Comparison of ENCODE assay signal across 26 cellular contexts in the genomic region with DNA sequence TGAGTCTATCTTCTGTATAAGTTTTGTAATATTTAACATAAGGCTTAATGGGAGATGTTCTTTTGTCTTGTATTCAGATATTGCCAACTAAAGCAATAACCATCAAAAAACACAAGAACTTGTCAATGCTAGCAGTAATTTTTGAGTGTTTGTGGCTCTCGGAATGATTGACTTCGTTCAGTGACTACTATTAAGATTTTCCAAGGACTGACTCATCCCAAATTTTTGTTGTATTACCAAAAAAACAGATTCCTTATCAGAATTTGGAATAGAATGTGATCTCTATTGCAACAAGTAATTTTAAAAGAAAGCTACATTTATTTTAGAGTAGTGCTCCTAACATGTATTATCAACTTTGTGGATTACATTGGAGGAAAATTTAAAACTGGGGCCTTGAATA. TPM values are rescaled to one million over a fixed set of nuclear protein-coding genes. Genes with fewer than 3 reads are reported as not detected.
DNase-seq lines count a peak whose midpoint lies in the region; ATAC-seq and TF ChIP-seq lines count a peak whose summit lies in the region.
"Had no signal": no experiment of that assay in that cellular context is flagged by ENCODE, and none has a peak within 500 bp of the region (broad histone marks: within the 10 kb centered on the region; RNA-seq: fewer than 3 reads in every experiment).

No MANE protein-coding gene starts in this region.

- H3K27ac Mint-ChIP-seq in CD4-positive, CD25-positive, alpha-beta regulatory T cell: peak overlapping the region; percentile 52 to 79 (median 70)
- H3K27ac Mint-ChIP-seq in CD8-positive, alpha-beta T cell: peak overlapping the region; percentile 8
- peak overlapping the region; percentile 33 to 50 for H3K27ac Mint-ChIP-seq in T-cell
- H3K27ac Mint-ChIP-seq: activated CD8-positive, alpha-beta memory T cell treated with anti-CD3 and anti-CD28 coated beads, Interleukin-2, amount 10 ng/mL, durations not matched to agents 7 days and 5 days; H9; progenitor cell of endocrine pancreas had no signal

- peaks cover 61% of the 10 kb centered on the region for H3K4me1 ChIP-seq in CD4-positive, CD25-positive, alpha-beta regulatory T cell (ENCODE audit: control insufficient read depth, insufficient read depth, low read length, poor library complexity, severe bottlenecking)
- H3K4me1 ChIP-seq in CD8-positive, alpha-beta T cell (ENCODE audit: insufficient read depth, low read length): peaks cover 10% of the 10 kb centered on the region

- no peak for DNase-seq in CD4-positive, CD25-positive, alpha-beta regulatory T cell
- no peak for DNase-seq in CD8-positive, alpha-beta T cell
- DNase-seq in T-cell (no peak), fibroblast of the aortic adventitia (ENCODE audit: low read depth) (peak; percentile 47), HuH-7 (ENCODE audit: low spot score) (no peak)
- DNase-seq in stimulated activated CD4-positive, alpha-beta T cell treated with anti-CD3 and anti-CD28 coated beads, Interleukin-1b, Interleukin-23, amount 100 ng/mL, for 48 hours: no peak
- DNase-seq: activated CD4-positive, alpha-beta T cell treated with anti-CD3 and anti-CD28 coated beads for 1 hour; activated CD8-positive, alpha-beta memory T cell treated with anti-CD3 and anti-CD28 coated beads, Interleukin-2, amount 10 ng/mL, durations not matched to agents 7 days and 5 days; activated effector memory CD4-positive, alpha-beta T cell treated with anti-CD3 and anti-CD28 coated beads, Interleukin-2, amount 50 U/mL, for 16 hours; aorta; CD8-positive, alpha-beta memory T cell; DMS153; foreskin keratinocyte; GF-D8; H9; left ventricle myocardium inferior; mucosa of descending colon; NCI-H146; NCI-H526 had no signal

- no peaks in the 10 kb centered on the region for H3K9me3 ChIP-seq in CD4-positive, CD25-positive, alpha-beta regulatory T cell (ENCODE audit: control insufficient read depth in 2 of 2, low read length in 2 of 2)
- H3K9me3 ChIP-seq in CD8-positive, alpha-beta T cell (ENCODE audit: low read length): no peaks in the 10 kb centered on the region
- H3K9me3 ChIP-seq: left ventricle myocardium inferior, mucosa of descending colon had no signal

- CTCF ChIA-PET in CD8-positive, alpha-beta T cell (lab: Charles Lee): interaction anchor here (0.8 to 2.0 kb wide), 2 partner anchors 117 to 131 kb away, joined by 3 to 6 read pairs; no protein-coding TSS in a partner anchor
- CTCF ChIA-PET in T-cell (lab: Charles Lee): interaction anchor here (0.5 to 1.7 kb wide), 5 partner anchors 10 to 1923 kb away, joined by 3 to 5 read pairs (median 4); no protein-coding TSS in a partner anchor

- no peaks in the 10 kb centered on the region for H3K27me3 ChIP-seq in CD4-positive, CD25-positive, alpha-beta regulatory T cell (ENCODE audit: control insufficient read depth, insufficient read depth, low read length)
- no peaks in the 10 kb centered on the region for H3K27me3 ChIP-seq in CD8-positive, alpha-beta T cell (ENCODE audit: insufficient read depth, low read length)
- H3K27me3 ChIP-seq: foreskin keratinocyte, hepatocyte had no signal

- peak overlapping the region; percentile 58 for H3K27ac ChIP-seq in CD4-positive, CD25-positive, alpha-beta regulatory T cell (ENCODE audit: insufficient read depth, low read length, poor library complexity, severe bottlenecking)
- no peak overlapping the region for H3K27ac ChIP-seq in CD8-positive, alpha-beta T cell (ENCODE audit: low read depth, low read length)
- H3K27ac ChIP-seq: foreskin keratinocyte, hepatocyte, left ventricle myocardium inferior, RWPE1 had no signal

- intact Hi-C loops in CD8-positive, alpha-beta T cell (cut with DNase I, micrococcal nuclease): loop anchor here (5.0 to 10.0 kb wide), 4 partner anchors 34 to 631 kb away; no protein-coding TSS in a partner anchor

- H3K27me3 Mint-ChIP-seq in CD4-positive, CD25-positive, alpha-beta regulatory T cell: no peaks in the 10 kb centered on the region
- H3K27me3 Mint-ChIP-seq in CD8-positive, alpha-beta T cell (ENCODE audit: low read depth): no peaks in the 10 kb centered on the region
- no peaks in the 10 kb centered on the region for H3K27me3 Mint-ChIP-seq in T-cell
- H3K27me3 Mint-ChIP-seq: activated CD8-positive, alpha-beta memory T cell treated with anti-CD3 and anti-CD28 coated beads, Interleukin-2, amount 10 ng/mL, durations not matched to agents 7 days and 5 days; CD8-positive, alpha-beta memory T cell; central memory CD8-positive, alpha-beta T cell; progenitor cell of endocrine pancreas had no signal

- no peak overlapping the region for H3K4me3 ChIP-seq in CD4-positive, CD25-positive, alpha-beta regulatory T cell (ENCODE audit: low read depth, low read length)
- H3K4me3 ChIP-seq in CD8-positive, alpha-beta T cell (ENCODE audit: low read depth, low read length): no peak overlapping the region
- no peak overlapping the region for H3K4me3 ChIP-seq in fibroblast of the aortic adventitia (ENCODE audit: low read depth, low read length)
- H3K4me3 ChIP-seq: hepatocyte, K562, left ventricle myocardium inferior, mucosa of descending colon had no signal

- H3K4me1 Mint-ChIP-seq in CD4-positive, CD25-positive, alpha-beta regulatory T cell: peaks cover 33 to 92% (median 53%) of the 10 kb centered on the region in 4 donors
- peaks cover 32% of the 10 kb centered on the region for H3K4me1 Mint-ChIP-seq in CD8-positive, alpha-beta T cell (ENCODE audit: low read depth)
- peaks cover 29 to 69% (median 51%) of the 10 kb centered on the region in 3 donors for H3K4me1 Mint-ChIP-seq in T-cell

- H3K36me3 ChIP-seq in CD4-positive, CD25-positive, alpha-beta regulatory T cell (ENCODE audit: control insufficient read depth, insufficient read depth, low read length): peaks cover 71% of the 10 kb centered on the region
- peaks cover 20% of the 10 kb centered on the region for H3K36me3 ChIP-seq in CD8-positive, alpha-beta T cell (ENCODE audit: insufficient read depth, low read length)

- H3K4me3 Mint-ChIP-seq in CD4-positive, CD25-positive, alpha-beta regulatory T cell: peak overlapping the region in 1 of 4 donors; percentile 16
- no peak overlapping the region for H3K4me3 Mint-ChIP-seq in CD8-positive, alpha-beta T cell
- no peak overlapping the region for H3K4me3 Mint-ChIP-seq in T-cell
- H3K4me3 Mint-ChIP-seq: activated CD8-positive, alpha-beta memory T cell treated with anti-CD3 and anti-CD28 coated beads, Interleukin-2, amount 10 ng/mL, durations not matched to agents 7 days and 5 days; CD8-positive, alpha-beta memory T cell; central memory CD8-positive, alpha-beta T cell; H9; neural crest cell had no signal

- POLR2A ChIA-PET in CD8-positive, alpha-beta T cell (lab: Charles Lee): interaction anchor here (1.8 kb wide), 1 partner anchor 9 kb away, joined by 11 read pairs; no protein-coding TSS in a partner anchor
- POLR2A ChIA-PET in T-cell (lab: Charles Lee): interaction anchor here (0.5 to 1.3 kb wide), 6 partner anchors 8 to 1185 kb away, joined by 3 to 5 read pairs (median 4); a partner anchor contains a TSS

- H3K9me3 Mint-ChIP-seq in CD4-positive, CD25-positive, alpha-beta regulatory T cell: no peaks in the 10 kb centered on the region
- no peaks in the 10 kb centered on the region for H3K9me3 Mint-ChIP-seq in CD8-positive, alpha-beta T cell
- H3K9me3 Mint-ChIP-seq in T-cell: no peaks in the 10 kb centered on the region
- H3K9me3 Mint-ChIP-seq: CD8-positive, alpha-beta memory T cell; central memory CD8-positive, alpha-beta T cell; H9; neural crest cell had no signal

- ATAC-seq in CD4-positive, CD25-positive, alpha-beta regulatory T cell (ENCODE audit: low read depth in 2 of 2): no peak
- ATAC-seq in CD8-positive, alpha-beta T cell: no peak
- ATAC-seq in T-cell (replicated peaks in 1 of 4) (no peak), HG03342 (IDR thresholded peaks at IDR 0.05; ENCODE audit: unreplicated experiment) (no peak)
- ATAC-seq: activated CD8-positive, alpha-beta memory T cell treated with anti-CD3 and anti-CD28 coated beads, Interleukin-2, amount 10 ng/mL, durations not matched to agents 7 days and 5 days; foreskin keratinocyte; K562; mucosa of descending colon had no signal

- H3K36me3 Mint-ChIP-seq in CD4-positive, CD25-positive, alpha-beta regulatory T cell: peaks cover 38% of the 10 kb centered on the region
- H3K36me3 Mint-ChIP-seq in CD8-positive, alpha-beta T cell: peaks cover 65% of the 10 kb centered on the region
- H3K36me3 Mint-ChIP-seq in T-cell: peaks cover 51% of the 10 kb centered on the region

- TF ChIP-seq CTCF in CD8-positive, alpha-beta T cell (IDR thresholded peaks at IDR 0.05): no peak
- no peak for TF ChIP-seq CTCF in fibroblast of the aortic adventitia (IDR thresholded peaks at IDR 0.05; ENCODE audit: insufficient read depth, low read length)

RNA-seq across cellular contexts. Expression of a gene that starts 8.1 kb away (rescaled TPM):
- total RNA-seq in CD4-positive, CD25-positive, alpha-beta regulatory T cell: 170 TPM
- 10 to 100 TPM; 23.2 to 28.7 (median 26.4) TPM for polyA plus RNA-seq in CD4-positive, CD25-positive, alpha-beta regulatory T cell
- total RNA-seq in CD8-positive, alpha-beta T cell: 10 to 100 TPM; 17.5 to 21.1 TPM
- total RNA-seq in T-cell (10 to 100 TPM; 39.0 to 67.6 (median 51.3) TPM), fibroblast of the aortic adventitia (ENCODE audit: low replicate concordance) (74.7 and 136 TPM in 2 replicates)

Comparison
In these comparisons a context has a peak if more than half of its experiments do, and no peak if none do; other contexts are left out.
1. H3K27ac Mint-ChIP-seq: peak in every context shown above with its lines; median percentile 70 in CD4-positive, CD25-positive, alpha-beta regulatory T cell; 42 in T-cell; 8 in CD8-positive, alpha-beta T cell.